1 cellular context compared by ENCODE assay signal in genomic region chr3:67113802-67114407, GRCh38.
TF ChIP-seq lines count a peak whose summit lies in the region.

No MANE protein-coding gene starts in this region.

TF ChIP-seq in GM12878, 131 proteins besides CTCF, POLR2A, EP300 and RAD21 (continued from another document):
- TF ChIP-seq MTA3 (IDR thresholded peaks at IDR 0.05; ENCODE audit: borderline replicate concordance, low read length) (no peak), MEF2B (IDR thresholded peaks at IDR 0.05; ENCODE audit: partially characterized antibody, poor library complexity, severe bottlenecking) (no peak), ZNF24 (IDR thresholded peaks at IDR 0.05) (peak; percentile 51), BHLHE40 (IDR thresholded peaks at IDR 0.05; ENCODE audit: borderline replicate concordance in 1 of 2, low read depth in 2 of 2, low read length in 1 of 2) (0 out of 4 replicates have a peak, but pooled peaks of 1 of the 2 experiments have one; percentile 24), CREB1 (IDR thresholded peaks at IDR 0.05; ENCODE audit: low read depth) (0 out of 2 replicates have a peak, but pooled peaks have one; percentile 23), HCFC1 (IDR thresholded peaks at IDR 0.05; ENCODE audit: low read length) (peak; percentile 39; the same call in 1 of the 2 replicates), MTA2 (IDR thresholded peaks at IDR 0.05; ENCODE audit: low read depth) (no peak), USF1 (IDR thresholded peaks at IDR 0.05; ENCODE audit: borderline replicate concordance, extremely low read length, insufficient read depth, low read depth, low read length) (no peak), CUX1 (IDR thresholded peaks at IDR 0.05; ENCODE audit: insufficient replicate concordance, low read depth, low read length) (no peak), PBX3 (IDR thresholded peaks at IDR 0.05; ENCODE audit: insufficient replicate concordance, low read depth, low read length) (peak; percentile 31), SP1 (IDR thresholded peaks at IDR 0.05; ENCODE audit: low read depth, low read length) (no peak), SIN3A (IDR thresholded peaks at IDR 0.05; ENCODE audit: low read depth, low read length) (peak; percentile 58; the same call in 1 of the 2 replicates), TCF7 (IDR thresholded peaks at IDR 0.05; ENCODE audit: borderline replicate concordance) (no peak), EZH2 (IDR thresholded peaks at IDR 0.05; ENCODE audit: borderline replicate concordance, control insufficient read depth, low read depth, low read length) (no peak), IRF3 (IDR thresholded peaks at IDR 0.05) (no peak), IKZF2 (IDR thresholded peaks at IDR 0.05) (no peak), ZBTB33 (IDR thresholded peaks at IDR 0.05) (no peak), PKNOX1 (IDR thresholded peaks at IDR 0.05) (peak; percentile 27; the same call in 1 of the 2 replicates), YY1 (IDR thresholded peaks at IDR 0.05; ENCODE audit: low read depth, low read length) (peak; percentile 87), CBX5 (IDR thresholded peaks at IDR 0.05; ENCODE audit: low read depth) (peak; percentile 93)
